Comparison of ENCODE assay signal across 23 cellular contexts in the genomic region with DNA sequence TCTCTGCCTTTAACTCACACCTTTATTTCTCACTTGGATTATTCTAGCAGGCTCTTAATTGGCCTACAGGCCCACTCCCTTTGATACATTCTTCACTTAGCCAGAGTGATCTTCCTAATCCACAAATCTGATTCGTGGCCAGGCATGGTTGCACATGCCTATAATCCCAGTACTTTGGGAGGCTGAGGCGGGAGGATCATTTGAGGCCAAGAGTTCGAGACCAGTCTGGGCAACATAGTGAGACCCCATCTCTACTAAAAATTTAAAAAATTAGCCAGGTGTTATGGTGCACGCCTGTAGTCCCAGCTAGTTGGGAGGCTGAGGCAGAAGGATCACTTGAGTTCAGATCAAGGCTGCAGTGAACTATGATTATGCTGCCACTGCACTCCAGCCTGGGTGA. TPM values are rescaled to one million over a fixed set of nuclear protein-coding genes. Genes with fewer than 3 reads are reported as not detected.
DNase-seq lines count a peak whose midpoint lies in the region; ATAC-seq and TF ChIP-seq lines count a peak whose summit lies in the region.
"Had no signal": no experiment of that assay in that cellular context is flagged by ENCODE, and none has a peak within 500 bp of the region (broad histone marks: within the 10 kb centered on the region; RNA-seq: fewer than 3 reads in every experiment).

No MANE protein-coding gene starts in this region.

- H3K4me1 ChIP-seq in OCI-LY7 (ENCODE audit: insufficient read depth, low read length, poor library complexity, severe bottlenecking) (peaks cover 31% of the 10 kb centered on the region), endodermal cell (ENCODE audit: control insufficient read depth, insufficient read depth, low read length) (no peaks in the 10 kb centered on the region)

- no peak overlapping the region for H3K9ac ChIP-seq in endodermal cell (ENCODE audit: extremely low read depth, low read length, poor library complexity, severe bottlenecking)

- no peaks in the 10 kb centered on the region for H4K20me1 ChIP-seq in OCI-LY7 (ENCODE audit: insufficient read depth, low read length)

- peak overlapping the region; percentile 94 for H3K4me2 ChIP-seq in OCI-LY7 (ENCODE audit: low read length)

- intact Hi-C loops in activated naive CD4-positive, alpha-beta T cell treated with anti-CD3 and anti-CD28 coated beads for 36 hours (cut with micrococcal nuclease), result no loop called here
- intact Hi-C loops in OCI-LY7 (cut with micrococcal nuclease; ENCODE audit: unreplicated experiment), result loop anchor here (2.0 to 10.0 kb wide), 2 partner anchors 25 to 381 kb away; a partner anchor contains a TSS

- H3K4me3 Mint-ChIP-seq in activated naive CD4-positive, alpha-beta T cell treated with anti-CD3 and anti-CD28 coated beads for 36 hours, result no peak overlapping the region
- no peak overlapping the region for H3K4me3 Mint-ChIP-seq in activated naive CD4-positive, alpha-beta T cell treated with anti-CD3 and anti-CD28 coated beads, Interleukin-2, amount 10 ng/mL, durations not matched to agents 7 days and 5 days
- peak overlapping the region in 4 of 5 experiments; percentile 0 to 90 (median 44) for H3K4me3 Mint-ChIP-seq in brain
- no peak overlapping the region for H3K4me3 Mint-ChIP-seq in endodermal cell

- DNase-seq in activated naive CD4-positive, alpha-beta T cell treated with anti-CD3 and anti-CD28 coated beads for 36 hours, result no peak
- no peak for DNase-seq in activated naive CD4-positive, alpha-beta T cell treated with anti-CD3 and anti-CD28 coated beads, Interleukin-2, amount 10 ng/mL, durations not matched to agents 7 days and 5 days
- DNase-seq in OCI-LY7 (ENCODE audit: low spot score), result no peak
- no peak for DNase-seq in NAMALWA (ENCODE audit: low spot score)
- DNase-seq in endodermal cell, result no peak
- DNase-seq: activated naive CD4-positive, alpha-beta T cell; DMS53; HCEC 1CT; Kasumi-1; kidney glomerular epithelial cell; NCI-H1092 treated with DMSO at 0.1 percent for 48 hours; NCI-H510A treated with DMSO at 0.1 percent for 48 hours; ovary; right cardiac atrium; RPMI8226; stimulated activated CD8-positive, alpha-beta memory T cell treated with anti-CD3 and anti-CD28 coated beads, Interleukin-4, amount 100 ng/mL, for 48 hours; T1000; testis had no signal

- H3K9me2 ChIP-seq in OCI-LY7 (ENCODE audit: insufficient read depth, low read length), result no peaks in the 10 kb centered on the region

- H3K36me3 Mint-ChIP-seq in activated naive CD4-positive, alpha-beta T cell treated with anti-CD3 and anti-CD28 coated beads for 36 hours (ENCODE audit: low read depth), result peaks cover 37% of the 10 kb centered on the region
- H3K36me3 Mint-ChIP-seq in activated naive CD4-positive, alpha-beta T cell treated with anti-CD3 and anti-CD28 coated beads, Interleukin-2, amount 10 ng/mL, durations not matched to agents 7 days and 5 days, result peaks cover 37% of the 10 kb centered on the region
- H3K36me3 Mint-ChIP-seq in brain (peaks cover 51% of the 10 kb centered on the region), endodermal cell (ENCODE audit: low read depth) (peaks cover 42% of the 10 kb centered on the region)

- ATAC-seq in HG03378 (IDR thresholded peaks at IDR 0.05; ENCODE audit: unreplicated experiment), result no peak
- ATAC-seq: right cardiac atrium had no signal

- CTCF ChIA-PET in activated naive CD4-positive, alpha-beta T cell treated with anti-CD3 and anti-CD28 coated beads for 36 hours (lab: Charles Lee), result no interaction called here
- CTCF ChIA-PET in activated naive CD4-positive, alpha-beta T cell treated with anti-CD3 and anti-CD28 coated beads, Interleukin-2, amount 10 ng/mL, durations not matched to agents 7 days and 5 days (lab: Charles Lee), result interaction anchor here (1.0 kb wide), 1 partner anchor 10 kb away, joined by 3 read pairs; no protein-coding TSS in a partner anchor
- CTCF ChIA-PET in OCI-LY7 (lab: Charles Lee; ENCODE audit: unreplicated experiment), result no interaction called here

- peaks cover 58% of the 10 kb centered on the region for H3K4me1 Mint-ChIP-seq in activated naive CD4-positive, alpha-beta T cell treated with anti-CD3 and anti-CD28 coated beads for 36 hours (ENCODE audit: low read depth)
- peaks cover 33% of the 10 kb centered on the region for H3K4me1 Mint-ChIP-seq in activated naive CD4-positive, alpha-beta T cell treated with anti-CD3 and anti-CD28 coated beads, Interleukin-2, amount 10 ng/mL, durations not matched to agents 7 days and 5 days
- H3K4me1 Mint-ChIP-seq in brain, result peaks cover 38% of the 10 kb centered on the region
- peaks cover 7% of the 10 kb centered on the region for H3K4me1 Mint-ChIP-seq in endodermal cell

- H3K9me3 ChIP-seq in OCI-LY7 (ENCODE audit: low read length) (no peaks in the 10 kb centered on the region), endodermal cell (ENCODE audit: control insufficient read depth, low read length) (peaks cover 20% of the 10 kb centered on the region)
- H3K9me3 ChIP-seq: ovary, testis had no signal

- H3K9me3 Mint-ChIP-seq in activated naive CD4-positive, alpha-beta T cell treated with anti-CD3 and anti-CD28 coated beads for 36 hours, result no peaks in the 10 kb centered on the region
- peaks cover 5% of the 10 kb centered on the region for H3K9me3 Mint-ChIP-seq in activated naive CD4-positive, alpha-beta T cell treated with anti-CD3 and anti-CD28 coated beads, Interleukin-2, amount 10 ng/mL, durations not matched to agents 7 days and 5 days
- H3K9me3 Mint-ChIP-seq in brain (peaks cover 0 to 15% (median 9%) of the 10 kb centered on the region in 5 experiments), endodermal cell (peaks cover 20% of the 10 kb centered on the region)

- BruUV-seq in OCI-LY7 (replicated peaks; lab: Mats Ljungman, UMichigan), result no TSS peak

- H3K27ac Mint-ChIP-seq in activated naive CD4-positive, alpha-beta T cell treated with anti-CD3 and anti-CD28 coated beads for 36 hours, result peak overlapping the region; percentile 4
- H3K27ac Mint-ChIP-seq in activated naive CD4-positive, alpha-beta T cell treated with anti-CD3 and anti-CD28 coated beads, Interleukin-2, amount 10 ng/mL, durations not matched to agents 7 days and 5 days, result no peak overlapping the region
- H3K27ac Mint-ChIP-seq in brain, result no peak overlapping the region
- H3K27ac Mint-ChIP-seq in endodermal cell, result no peak overlapping the region

- peaks cover 33% of the 10 kb centered on the region; the same call in 1 of the 2 replicates for H3K79me2 ChIP-seq in OCI-LY7 (ENCODE audit: insufficient read depth, low read depth, low read length)

- no peak overlapping the region for H2AFZ ChIP-seq in OCI-LY7 (ENCODE audit: low read length)

- H3K36me3 ChIP-seq in OCI-LY7 (ENCODE audit: insufficient read depth, low read length), result peaks cover 38% of the 10 kb centered on the region
- peaks cover 35% of the 10 kb centered on the region for H3K36me3 ChIP-seq in endodermal cell (ENCODE audit: control insufficient read depth, insufficient read depth, low read length)
- H3K36me3 ChIP-seq: ovary had no signal

- H3K27ac ChIP-seq in OCI-LY7 (ENCODE audit: low read depth, low read length, poor library complexity, severe bottlenecking) (peak overlapping the region; percentile 83), temporal lobe (ENCODE audit: low read depth, low read length) (peak overlapping the region; percentile 29), endodermal cell (ENCODE audit: low read depth, low read length) (no peak overlapping the region)
- H3K27ac ChIP-seq: ovary, SK-N-MC, testis had no signal

- H3K27me3 ChIP-seq in endodermal cell (ENCODE audit: control insufficient read depth, insufficient read depth, low read length, poor library complexity, severe bottlenecking), result no peaks in the 10 kb centered on the region
- H3K27me3 ChIP-seq: ovary, testis had no signal

- 83 to 92% methylated on average over 1 to 4 of the region's 4 CpGs for WGBS in endodermal cell (ENCODE audit: insufficient coverage in 1 of 2, insufficient read length in 1 of 2), 2 experiments

- H3K4me3 ChIP-seq in OCI-LY7 (ENCODE audit: low read depth, low read length, poor library complexity, severe bottlenecking) (peak overlapping the region; percentile 78), endodermal cell (ENCODE audit: low read length) (no peak overlapping the region)
- H3K4me3 ChIP-seq: ovary, SK-N-MC, testis had no signal

- TF ChIP-seq CTCF in OCI-LY7 (conservative IDR thresholded peaks at IDR 0.05; ENCODE audit: low read length) (no peak), brain (conservative IDR thresholded peaks at IDR 0.05) (no peak), endodermal cell (conservative IDR thresholded peaks at IDR 0.05) (no peak)

- no peaks in the 10 kb centered on the region for H3K27me3 Mint-ChIP-seq in activated naive CD4-positive, alpha-beta T cell treated with anti-CD3 and anti-CD28 coated beads for 36 hours (ENCODE audit: low read depth)
- no peaks in the 10 kb centered on the region for H3K27me3 Mint-ChIP-seq in activated naive CD4-positive, alpha-beta T cell treated with anti-CD3 and anti-CD28 coated beads, Interleukin-2, amount 10 ng/mL, durations not matched to agents 7 days and 5 days
- H3K27me3 Mint-ChIP-seq in brain, result no peaks in the 10 kb centered on the region
- H3K27me3 Mint-ChIP-seq in endodermal cell (ENCODE audit: insufficient read depth), result peaks cover under 1% of the 10 kb centered on the region

- POLR2A ChIA-PET in OCI-LY7 (lab: Charles Lee), result interaction anchor here (0.7 kb wide), 1 partner anchor 10 kb away, joined by 3 read pairs; no protein-coding TSS in a partner anchor

RNA-seq across cellular contexts. Expression of a gene that starts 2.1 kb away (rescaled TPM):
- 10 to 100 TPM; 34.8 to 37.5 TPM for total RNA-seq in activated naive CD4-positive, alpha-beta T cell treated with anti-CD3 and anti-CD28 coated beads for 36 hours
- 32.1 and 53.4 TPM in 2 replicates for total RNA-seq in OCI-LY7 (2014; rRNA removed; shearing (Covaris generic))
- total RNA-seq in OCI-LY7 (2022) (51.1 and 52.9 TPM in 2 replicates), temporal lobe (26.3 TPM), endodermal cell (10 to 100 TPM; 28.0 to 31.7 TPM)
- polyA plus RNA-seq in brain (ENCODE audit: insufficient read depth, low read depth, low replicate concordance), result 32.7 TPM
- polyA plus RNA-seq in endodermal cell (2013, experiment 1 of 2), result 35.1 TPM
- 32.6 TPM for polyA plus RNA-seq in endodermal cell (2013, experiment 2 of 2)

RNA-seq across cellular contexts. Expression of a gene that starts 30.3 kb away (rescaled TPM):
- not detected for total RNA-seq in activated naive CD4-positive, alpha-beta T cell treated with anti-CD3 and anti-CD28 coated beads for 36 hours
- not detected in 2 replicates for total RNA-seq in OCI-LY7 (2014; rRNA removed; shearing (Covaris generic))
- not detected in 2 replicates for total RNA-seq in OCI-LY7 (2022)
- polyA plus RNA-seq in brain (ENCODE audit: insufficient read depth, low read depth, low replicate concordance), result 5.6 TPM
- 1.5 TPM for total RNA-seq in temporal lobe
- 1 to 10 TPM in 1 of 2 donors, under 1 TPM in 1; 0.97 to 1.3 TPM for total RNA-seq in endodermal cell
- 0.18 TPM for polyA plus RNA-seq in endodermal cell (2013, experiment 1 of 2)
- polyA plus RNA-seq in endodermal cell (2013, experiment 2 of 2), result 0.12 TPM
- total RNA-seq: ovary had no signal
- polyA plus RNA-seq: ovary had no signal

RNA-seq across cellular contexts. Expression of a gene that starts 44.1 kb away (rescaled TPM):
- total RNA-seq in activated naive CD4-positive, alpha-beta T cell treated with anti-CD3 and anti-CD28 coated beads for 36 hours, result not detected
- total RNA-seq in OCI-LY7 (2014; rRNA removed; shearing (Covaris generic)), result not detected in 2 replicates
- not detected in 2 replicates for total RNA-seq in OCI-LY7 (2022)
- polyA plus RNA-seq in brain (ENCODE audit: insufficient read depth, low read depth, low replicate concordance), result 1.5 TPM
- total RNA-seq in temporal lobe, result not detected
- under 1 TPM in 1 of 2 donors, not detected in 1; 0.15 TPM for total RNA-seq in endodermal cell
- polyA plus RNA-seq in endodermal cell (2013, experiment 1 of 2), result 0.18 TPM
- not detected for polyA plus RNA-seq in endodermal cell (2013, experiment 2 of 2)
- total RNA-seq: lung microvascular endothelial cell had no signal

RNA-seq across cellular contexts. Expression of a gene that starts 48.1 kb away (rescaled TPM):
- not detected for total RNA-seq in activated naive CD4-positive, alpha-beta T cell treated with anti-CD3 and anti-CD28 coated beads for 36 hours
- total RNA-seq in OCI-LY7 (2014; rRNA removed; shearing (Covaris generic)), result not detected in 2 replicates
- not detected in 2 replicates for total RNA-seq in OCI-LY7 (2022)
- polyA plus RNA-seq in brain (ENCODE audit: insufficient read depth, low read depth, low replicate concordance), result 0.17 TPM
- total RNA-seq in temporal lobe, result not detected
- 1 to 10 TPM; 3.2 to 3.5 TPM for total RNA-seq in endodermal cell
- polyA plus RNA-seq in endodermal cell (2013, experiment 1 of 2), result 0.18 TPM
- 0.37 TPM for polyA plus RNA-seq in endodermal cell (2013, experiment 2 of 2)
- total RNA-seq: lung microvascular endothelial cell had no signal

Comparison
In these comparisons a context has a peak if more than half of its experiments do, and no peak if none do; other contexts are left out.
1. H3K4me3 Mint-ChIP-seq: peak in brain (4 of 5); none in activated naive CD4-positive, alpha-beta T cell treated with anti-CD3 and anti-CD28 coated beads for 36 hours (single experiment), activated naive CD4-positive, alpha-beta T cell treated with anti-CD3 and anti-CD28 coated beads, Interleukin-2, amount 10 ng/mL, durations not matched to agents 7 days and 5 days (single experiment) and endodermal cell (single experiment).